Comparison of ENCODE assay signal across 2 cellular contexts in the genomic region with DNA sequence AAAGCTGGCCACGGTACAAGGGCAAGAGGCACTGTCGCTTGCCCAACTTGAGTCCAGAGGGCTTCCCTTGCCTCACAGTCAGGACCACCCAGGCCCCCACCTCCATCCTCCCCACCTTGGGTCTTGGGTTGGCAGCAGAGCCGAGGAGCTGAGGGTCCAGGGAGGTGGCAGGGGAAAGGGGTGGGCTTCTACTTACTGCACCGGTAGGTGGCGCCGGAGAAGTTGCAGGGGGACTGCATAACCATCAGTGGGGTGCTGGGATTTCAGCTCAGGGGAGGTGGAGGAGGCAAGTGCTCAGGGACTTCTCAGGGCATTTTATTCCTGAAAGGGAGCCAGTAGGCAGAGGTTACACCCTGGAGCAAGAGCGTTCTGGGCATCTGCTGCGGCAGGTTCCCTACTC.
A peak's percentile ranks its signal among the peaks of the same experiment; 100 is the strongest.
TF ChIP-seq lines count a peak whose summit lies in the region.

No MANE protein-coding gene starts in this region.

TF ChIP-seq in K562, 482 proteins besides CTCF, POLR2A, EP300 and RAD21:
- TF ChIP-seq MYBL2 (IDR thresholded peaks at IDR 0.05; ENCODE audit: low read depth) (no peak), MYBL2 (CRISPR knock-in tag; IDR thresholded peaks at IDR 0.05; ENCODE audit: borderline replicate concordance) (no peak), KLF16 (IDR thresholded peaks at IDR 0.05) (no peak), FOXK2 (conservative IDR thresholded peaks at IDR 0.05 in 1 of 2, IDR thresholded peaks at IDR 0.05 in 1 of 2; ENCODE audit: low read depth in 2 of 2) (no peak), SIN3A (IDR thresholded peaks at IDR 0.05; ENCODE audit: borderline replicate concordance in 2 of 2, control insufficient read depth in 1 of 2, low read depth in 2 of 2, low read length in 2 of 2) (no peak), ZNF224 (CRISPR knock-in tag; IDR thresholded peaks at IDR 0.05) (no peak), ZBTB7A (IDR thresholded peaks at IDR 0.05; ENCODE audit: borderline replicate concordance, control insufficient read depth, low read depth, low read length) (peak; percentile 97), TCF3 (CRISPR knock-in tag; IDR thresholded peaks at IDR 0.05) (no peak), ZNF445 (CRISPR knock-in tag; IDR thresholded peaks at IDR 0.05; ENCODE audit: low read depth) (no peak), SMC3 (conservative IDR thresholded peaks at IDR 0.05; ENCODE audit: insufficient read depth, low read depth, low read length) (0 out of 2 replicates have a peak, but pooled peaks have one; percentile 20)
- TF ChIP-seq, protein P1, sequence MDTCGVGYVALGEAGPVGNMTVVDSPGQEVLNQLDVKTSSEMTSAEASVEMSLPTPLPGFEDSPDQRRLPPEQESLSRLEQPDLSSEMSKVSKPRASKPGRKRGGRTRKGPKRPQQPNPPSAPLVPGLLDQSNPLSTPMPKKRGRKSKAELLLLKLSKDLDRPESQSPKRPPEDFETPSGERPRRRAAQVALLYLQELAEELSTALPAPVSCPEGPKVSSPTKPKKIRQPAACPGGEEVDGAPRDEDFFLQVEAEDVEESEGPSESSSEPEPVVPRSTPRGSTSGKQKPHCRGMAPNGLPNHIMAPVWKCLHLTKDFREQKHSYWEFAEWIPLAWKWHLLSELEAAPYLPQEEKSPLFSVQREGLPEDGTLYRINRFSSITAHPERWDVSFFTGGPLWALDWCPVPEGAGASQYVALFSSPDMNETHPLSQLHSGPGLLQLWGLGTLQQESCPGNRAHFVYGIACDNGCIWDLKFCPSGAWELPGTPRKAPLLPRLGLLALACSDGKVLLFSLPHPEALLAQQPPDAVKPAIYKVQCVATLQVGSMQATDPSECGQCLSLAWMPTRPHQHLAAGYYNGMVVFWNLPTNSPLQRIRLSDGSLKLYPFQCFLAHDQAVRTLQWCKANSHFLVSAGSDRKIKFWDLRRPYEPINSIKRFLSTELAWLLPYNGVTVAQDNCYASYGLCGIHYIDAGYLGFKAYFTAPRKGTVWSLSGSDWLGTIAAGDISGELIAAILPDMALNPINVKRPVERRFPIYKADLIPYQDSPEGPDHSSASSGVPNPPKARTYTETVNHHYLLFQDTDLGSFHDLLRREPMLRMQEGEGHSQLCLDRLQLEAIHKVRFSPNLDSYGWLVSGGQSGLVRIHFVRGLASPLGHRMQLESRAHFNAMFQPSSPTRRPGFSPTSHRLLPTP (IDR thresholded peaks at IDR 0.05; ENCODE audit: borderline replicate concordance, extremely low read depth, insufficient read length) = no peak
- TF ChIP-seq, protein P2, sequence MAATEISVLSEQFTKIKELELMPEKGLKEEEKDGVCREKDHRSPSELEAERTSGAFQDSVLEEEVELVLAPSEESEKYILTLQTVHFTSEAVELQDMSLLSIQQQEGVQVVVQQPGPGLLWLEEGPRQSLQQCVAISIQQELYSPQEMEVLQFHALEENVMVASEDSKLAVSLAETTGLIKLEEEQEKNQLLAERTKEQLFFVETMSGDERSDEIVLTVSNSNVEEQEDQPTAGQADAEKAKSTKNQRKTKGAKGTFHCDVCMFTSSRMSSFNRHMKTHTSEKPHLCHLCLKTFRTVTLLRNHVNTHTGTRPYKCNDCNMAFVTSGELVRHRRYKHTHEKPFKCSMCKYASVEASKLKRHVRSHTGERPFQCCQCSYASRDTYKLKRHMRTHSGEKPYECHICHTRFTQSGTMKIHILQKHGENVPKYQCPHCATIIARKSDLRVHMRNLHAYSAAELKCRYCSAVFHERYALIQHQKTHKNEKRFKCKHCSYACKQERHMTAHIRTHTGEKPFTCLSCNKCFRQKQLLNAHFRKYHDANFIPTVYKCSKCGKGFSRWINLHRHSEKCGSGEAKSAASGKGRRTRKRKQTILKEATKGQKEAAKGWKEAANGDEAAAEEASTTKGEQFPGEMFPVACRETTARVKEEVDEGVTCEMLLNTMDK (IDR thresholded peaks at IDR 0.05; ENCODE audit: borderline replicate concordance, insufficient read depth, low read depth, low read length, poor library complexity, severe bottlenecking) = peak; percentile 75

TF ChIP-seq in HepG2, 621 proteins besides CTCF, POLR2A, EP300 and RAD21 (continues in another document):
- TF ChIP-seq HNF4G (IDR thresholded peaks at IDR 0.05; ENCODE audit: borderline replicate concordance, low read depth, low read length) (no peak), HNF4G (CRISPR knock-in tag; IDR thresholded peaks at IDR 0.05; ENCODE audit: borderline replicate concordance, low read depth) (no peak), FLYWCH1 (CRISPR knock-in tag; IDR thresholded peaks at IDR 0.05) (no peak), MED13 (CRISPR knock-in tag; IDR thresholded peaks at IDR 0.05) (no peak), ZNF501 (CRISPR knock-in tag; IDR thresholded peaks at IDR 0.05) (no peak), NCOR1 (IDR thresholded peaks at IDR 0.05; ENCODE audit: borderline replicate concordance, low read length) (no peak), MATR3 (CRISPR knock-in tag; IDR thresholded peaks at IDR 0.05) (no peak), ZNF562 (CRISPR knock-in tag; IDR thresholded peaks at IDR 0.05; ENCODE audit: borderline replicate concordance) (no peak), SMC3 (IDR thresholded peaks at IDR 0.05; ENCODE audit: low read length) (0 out of 2 replicates have a peak, but pooled peaks have one; percentile 3), ZBTB7B (CRISPR knock-in tag; IDR thresholded peaks at IDR 0.05) (peak; percentile 70), FOXO1 (CRISPR knock-in tag; IDR thresholded peaks at IDR 0.05) (no peak), ZNF335 (CRISPR knock-in tag; IDR thresholded peaks at IDR 0.05) (no peak), FOXP1 (IDR thresholded peaks at IDR 0.05) (no peak), FOXP1 (CRISPR knock-in tag; IDR thresholded peaks at IDR 0.05) (no peak), ZNF552 (CRISPR knock-in tag; IDR thresholded peaks at IDR 0.05; ENCODE audit: borderline replicate concordance) (no peak), NR2F6 (IDR thresholded peaks at IDR 0.05) (no peak), NR2F6 (CRISPR knock-in tag; IDR thresholded peaks at IDR 0.05) (no peak), MAZ (IDR thresholded peaks at IDR 0.05; ENCODE audit: borderline replicate concordance, low read depth, low read length) (no peak), MAZ (CRISPR knock-in tag; IDR thresholded peaks at IDR 0.05; ENCODE audit: low read depth) (no peak), XRCC5 (optimal IDR thresholded peaks at IDR 0.05; ENCODE audit: low read length) (peak; percentile 44), ZSCAN22 (CRISPR knock-in tag; IDR thresholded peaks at IDR 0.05) (no peak), ELF3 (CRISPR knock-in tag; IDR thresholded peaks at IDR 0.05) (no peak), HOXA7 (CRISPR knock-in tag; IDR thresholded peaks at IDR 0.05) (no peak), ZNF570 (CRISPR knock-in tag; IDR thresholded peaks at IDR 0.05; ENCODE audit: borderline replicate concordance) (no peak), SOX6 (IDR thresholded peaks at IDR 0.05) (no peak), SOX6 (CRISPR knock-in tag; IDR thresholded peaks at IDR 0.05) (no peak), JUN (CRISPR knock-in tag; IDR thresholded peaks at IDR 0.05) (no peak), NFE2L2 (IDR thresholded peaks at IDR 0.05; ENCODE audit: low read length) (no peak), ZFP36L1 (CRISPR knock-in tag; IDR thresholded peaks at IDR 0.05) (no peak), CHCHD3 (CRISPR knock-in tag; IDR thresholded peaks at IDR 0.05) (no peak), YEATS2 (CRISPR knock-in tag; IDR thresholded peaks at IDR 0.05; ENCODE audit: borderline replicate concordance) (no peak), ZNF264 (CRISPR knock-in tag; IDR thresholded peaks at IDR 0.05) (no peak), ZNF180 (CRISPR knock-in tag; IDR thresholded peaks at IDR 0.05; ENCODE audit: borderline replicate concordance, low read depth) (no peak), ASH2L (IDR thresholded peaks at IDR 0.05; ENCODE audit: insufficient read length, low read depth, low read length) (no peak), EHMT2 (IDR thresholded peaks at IDR 0.05; ENCODE audit: borderline replicate concordance, low read depth, low read length) (no peak), STAG1 (CRISPR knock-in tag; IDR thresholded peaks at IDR 0.05) (peak; percentile 43)
- TF ChIP-seq, protein P3, sequence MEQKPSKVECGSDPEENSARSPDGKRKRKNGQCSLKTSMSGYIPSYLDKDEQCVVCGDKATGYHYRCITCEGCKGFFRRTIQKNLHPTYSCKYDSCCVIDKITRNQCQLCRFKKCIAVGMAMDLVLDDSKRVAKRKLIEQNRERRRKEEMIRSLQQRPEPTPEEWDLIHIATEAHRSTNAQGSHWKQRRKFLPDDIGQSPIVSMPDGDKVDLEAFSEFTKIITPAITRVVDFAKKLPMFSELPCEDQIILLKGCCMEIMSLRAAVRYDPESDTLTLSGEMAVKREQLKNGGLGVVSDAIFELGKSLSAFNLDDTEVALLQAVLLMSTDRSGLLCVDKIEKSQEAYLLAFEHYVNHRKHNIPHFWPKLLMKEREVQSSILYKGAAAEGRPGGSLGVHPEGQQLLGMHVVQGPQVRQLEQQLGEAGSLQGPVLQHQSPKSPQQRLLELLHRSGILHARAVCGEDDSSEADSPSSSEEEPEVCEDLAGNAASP (CRISPR knock-in tag; IDR thresholded peaks at IDR 0.05; ENCODE audit: borderline replicate concordance) = no peak
- TF ChIP-seq, protein P4, sequence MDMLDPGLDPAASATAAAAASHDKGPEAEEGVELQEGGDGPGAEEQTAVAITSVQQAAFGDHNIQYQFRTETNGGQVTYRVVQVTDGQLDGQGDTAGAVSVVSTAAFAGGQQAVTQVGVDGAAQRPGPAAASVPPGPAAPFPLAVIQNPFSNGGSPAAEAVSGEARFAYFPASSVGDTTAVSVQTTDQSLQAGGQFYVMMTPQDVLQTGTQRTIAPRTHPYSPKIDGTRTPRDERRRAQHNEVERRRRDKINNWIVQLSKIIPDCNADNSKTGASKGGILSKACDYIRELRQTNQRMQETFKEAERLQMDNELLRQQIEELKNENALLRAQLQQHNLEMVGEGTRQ (IDR thresholded peaks at IDR 0.05; ENCODE audit: low read depth, low read length) = no peak
- TF ChIP-seq, protein P4 (CRISPR knock-in tag; IDR thresholded peaks at IDR 0.05; ENCODE audit: borderline replicate concordance) = no peak
- TF ChIP-seq, protein P5, sequence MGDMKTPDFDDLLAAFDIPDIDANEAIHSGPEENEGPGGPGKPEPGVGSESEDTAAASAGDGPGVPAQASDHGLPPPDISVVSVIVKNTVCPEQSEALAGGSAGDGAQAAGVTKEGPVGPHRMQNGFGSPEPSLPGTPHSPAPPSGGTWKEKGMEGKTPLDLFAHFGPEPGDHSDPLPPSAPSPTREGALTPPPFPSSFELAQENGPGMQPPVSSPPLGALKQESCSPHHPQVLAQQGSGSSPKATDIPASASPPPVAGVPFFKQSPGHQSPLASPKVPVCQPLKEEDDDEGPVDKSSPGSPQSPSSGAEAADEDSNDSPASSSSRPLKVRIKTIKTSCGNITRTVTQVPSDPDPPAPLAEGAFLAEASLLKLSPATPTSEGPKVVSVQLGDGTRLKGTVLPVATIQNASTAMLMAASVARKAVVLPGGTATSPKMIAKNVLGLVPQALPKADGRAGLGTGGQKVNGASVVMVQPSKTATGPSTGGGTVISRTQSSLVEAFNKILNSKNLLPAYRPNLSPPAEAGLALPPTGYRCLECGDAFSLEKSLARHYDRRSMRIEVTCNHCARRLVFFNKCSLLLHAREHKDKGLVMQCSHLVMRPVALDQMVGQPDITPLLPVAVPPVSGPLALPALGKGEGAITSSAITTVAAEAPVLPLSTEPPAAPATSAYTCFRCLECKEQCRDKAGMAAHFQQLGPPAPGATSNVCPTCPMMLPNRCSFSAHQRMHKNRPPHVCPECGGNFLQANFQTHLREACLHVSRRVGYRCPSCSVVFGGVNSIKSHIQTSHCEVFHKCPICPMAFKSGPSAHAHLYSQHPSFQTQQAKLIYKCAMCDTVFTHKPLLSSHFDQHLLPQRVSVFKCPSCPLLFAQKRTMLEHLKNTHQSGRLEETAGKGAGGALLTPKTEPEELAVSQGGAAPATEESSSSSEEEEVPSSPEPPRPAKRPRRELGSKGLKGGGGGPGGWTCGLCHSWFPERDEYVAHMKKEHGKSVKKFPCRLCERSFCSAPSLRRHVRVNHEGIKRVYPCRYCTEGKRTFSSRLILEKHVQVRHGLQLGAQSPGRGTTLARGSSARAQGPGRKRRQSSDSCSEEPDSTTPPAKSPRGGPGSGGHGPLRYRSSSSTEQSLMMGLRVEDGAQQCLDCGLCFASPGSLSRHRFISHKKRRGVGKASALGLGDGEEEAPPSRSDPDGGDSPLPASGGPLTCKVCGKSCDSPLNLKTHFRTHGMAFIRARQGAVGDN (CRISPR knock-in tag; IDR thresholded peaks at IDR 0.05) = peak; percentile 16; the same call in 1 of the 2 replicates
- TF ChIP-seq, protein P6, sequence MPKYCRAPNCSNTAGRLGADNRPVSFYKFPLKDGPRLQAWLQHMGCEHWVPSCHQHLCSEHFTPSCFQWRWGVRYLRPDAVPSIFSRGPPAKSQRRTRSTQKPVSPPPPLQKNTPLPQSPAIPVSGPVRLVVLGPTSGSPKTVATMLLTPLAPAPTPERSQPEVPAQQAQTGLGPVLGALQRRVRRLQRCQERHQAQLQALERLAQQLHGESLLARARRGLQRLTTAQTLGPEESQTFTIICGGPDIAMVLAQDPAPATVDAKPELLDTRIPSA (CRISPR knock-in tag; IDR thresholded peaks at IDR 0.05; ENCODE audit: borderline replicate concordance) = no peak
- TF ChIP-seq, protein P7, sequence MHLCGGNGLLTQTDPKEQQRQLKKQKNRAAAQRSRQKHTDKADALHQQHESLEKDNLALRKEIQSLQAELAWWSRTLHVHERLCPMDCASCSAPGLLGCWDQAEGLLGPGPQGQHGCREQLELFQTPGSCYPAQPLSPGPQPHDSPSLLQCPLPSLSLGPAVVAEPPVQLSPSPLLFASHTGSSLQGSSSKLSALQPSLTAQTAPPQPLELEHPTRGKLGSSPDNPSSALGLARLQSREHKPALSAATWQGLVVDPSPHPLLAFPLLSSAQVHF (CRISPR knock-in tag; IDR thresholded peaks at IDR 0.05) = 0 out of 2 replicates have a peak, but pooled peaks have one; percentile 37
- TF ChIP-seq, protein P8, sequence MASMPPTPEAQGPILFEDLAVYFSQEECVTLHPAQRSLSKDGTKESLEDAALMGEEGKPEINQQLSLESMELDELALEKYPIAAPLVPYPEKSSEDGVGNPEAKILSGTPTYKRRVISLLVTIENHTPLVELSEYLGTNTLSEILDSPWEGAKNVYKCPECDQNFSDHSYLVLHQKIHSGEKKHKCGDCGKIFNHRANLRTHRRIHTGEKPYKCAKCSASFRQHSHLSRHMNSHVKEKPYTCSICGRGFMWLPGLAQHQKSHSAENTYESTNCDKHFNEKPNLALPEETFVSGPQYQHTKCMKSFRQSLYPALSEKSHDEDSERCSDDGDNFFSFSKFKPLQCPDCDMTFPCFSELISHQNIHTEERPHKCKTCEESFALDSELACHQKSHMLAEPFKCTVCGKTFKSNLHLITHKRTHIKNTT (CRISPR knock-in tag; IDR thresholded peaks at IDR 0.05) = no peak
